ENCODE assay signal across 24 cellular contexts in genomic region chr17:59284317-59284716, GRCh38.
"Had no signal": no experiment of that assay in that cellular context is flagged by ENCODE, and none has a peak within 500 bp of the region (broad histone marks: within the 10 kb centered on the region; RNA-seq: fewer than 3 reads in every experiment).

No MANE protein-coding gene starts in this region.

- H3K36me3 ChIP-seq: esophagus squamous epithelium, neural progenitor cell, transverse colon, WERI-Rb-1 had no signal

- H3K9me3 Mint-ChIP-seq: activated CD4-positive, alpha-beta memory T cell treated with anti-CD3 and anti-CD28 coated beads for 36 hours; activated T-cell treated with anti-CD3 and anti-CD28 coated beads, Interleukin-2, amount 50 U/mL, for 24 hours; activated T-helper 17 cell treated with anti-CD3 and anti-CD28 coated beads, Interleukin-2, amount 50 U/mL, for 72 hours; naive thymus-derived CD8-positive, alpha-beta T cell; neural progenitor cell; T-cell had no signal

- H3K9ac ChIP-seq: neural progenitor cell had no signal

- H3K4me3 Mint-ChIP-seq: activated CD4-positive, alpha-beta memory T cell treated with anti-CD3 and anti-CD28 coated beads for 36 hours; activated T-cell treated with anti-CD3 and anti-CD28 coated beads, Interleukin-2, amount 50 U/mL, for 24 hours; activated T-helper 17 cell treated with anti-CD3 and anti-CD28 coated beads, Interleukin-2, amount 50 U/mL, for 72 hours; naive thymus-derived CD8-positive, alpha-beta T cell; neural progenitor cell; T-cell had no signal

- H3K27me3 Mint-ChIP-seq: activated CD4-positive, alpha-beta memory T cell treated with anti-CD3 and anti-CD28 coated beads for 36 hours; activated T-cell treated with anti-CD3 and anti-CD28 coated beads, Interleukin-2, amount 50 U/mL, for 24 hours; activated T-helper 17 cell treated with anti-CD3 and anti-CD28 coated beads, Interleukin-2, amount 50 U/mL, for 72 hours; naive thymus-derived CD8-positive, alpha-beta T cell; T-cell had no signal

- H3K36me3 Mint-ChIP-seq: activated CD4-positive, alpha-beta memory T cell treated with anti-CD3 and anti-CD28 coated beads for 36 hours; T-cell had no signal

- H3K27ac Mint-ChIP-seq: activated CD4-positive, alpha-beta memory T cell treated with anti-CD3 and anti-CD28 coated beads for 36 hours; activated T-cell treated with anti-CD3 and anti-CD28 coated beads, Interleukin-2, amount 50 U/mL, for 24 hours; neural progenitor cell; T-cell had no signal

- DNase-seq: activated CD4-positive, alpha-beta memory T cell treated with anti-CD3 and anti-CD28 coated beads for 36 hours; activated CD4-positive, alpha-beta T cell treated with anti-CD3 and anti-CD28 coated beads for 48 hours; activated CD8-positive, alpha-beta memory T cell treated with anti-CD3 and anti-CD28 coated beads, Interleukin-2, amount 50 U/mL, for 4 hours; activated gamma-delta T cell treated with Interleukin-2 at 50 U/mL for 16 hours; activated naive CD4-positive, alpha-beta T cell treated with anti-CD3 and anti-CD28 coated beads, Interleukin-2, amount 50 U/mL, for 16 hours; activated T-cell treated with anti-CD3 and anti-CD28 coated beads, Interleukin-2, amount 50 U/mL, for 24 hours; amniotic stem cell; caudate nucleus; effector CD8-positive, alpha-beta T cell; esophagus squamous epithelium; foreskin melanocyte; islet precursor cell; naive thymus-derived CD8-positive, alpha-beta T cell; occipital lobe; right cardiac atrium; stimulated activated CD4-positive, alpha-beta T cell treated with anti-CD3 and anti-CD28 coated beads, Interleukin-2, amount 100 ng/mL, for 48 hours; stimulated activated naive CD4-positive, alpha-beta T cell treated with Interleukin-2 at 50 U/mL for 16 hours; T-cell; transverse colon; WERI-Rb-1 had no signal

- H3K27me3 ChIP-seq: esophagus squamous epithelium, neural progenitor cell, transverse colon had no signal

- H3K9me3 ChIP-seq: esophagus squamous epithelium, transverse colon had no signal

- H2AFZ ChIP-seq: neural progenitor cell had no signal

- ATAC-seq: activated CD4-positive, CD25-positive, alpha-beta regulatory T cell treated with anti-CD3 and anti-CD28 coated beads, Interleukin-2, amount 50 U/mL, for 24 hours; activated T-helper 17 cell treated with anti-CD3 and anti-CD28 coated beads, Interleukin-2, amount 50 U/mL, for 72 hours; naive thymus-derived CD8-positive, alpha-beta T cell; right cardiac atrium; T-cell had no signal

- H3K4me2 ChIP-seq: neural progenitor cell had no signal

- H3K4me3 ChIP-seq: esophagus squamous epithelium, neural progenitor cell, transverse colon had no signal

- H3K4me1 ChIP-seq: neural progenitor cell, transverse colon had no signal

- H3K27ac ChIP-seq: epithelial cell of prostate, esophagus squamous epithelium, neural progenitor cell, transverse colon, WERI-Rb-1 had no signal

- H3K4me1 Mint-ChIP-seq: naive thymus-derived CD8-positive, alpha-beta T cell had no signal
